1 cellular context compared by ENCODE assay signal in genomic region chr2:230347659-230348305, GRCh38.
TF ChIP-seq lines count a peak whose summit lies in the region.

No MANE protein-coding gene starts in this region.

TF ChIP-seq in WTC11, 78 proteins besides CTCF, POLR2A, EP300 and RAD21 (continued from another document):
- no peak for TF ChIP-seq ZBTB43 (CRISPR knock-in tag; IDR thresholded peaks at IDR 0.05)
- no peak for TF ChIP-seq HMGXB4 (CRISPR knock-in tag; IDR thresholded peaks at IDR 0.05)
- TF ChIP-seq, protein P1, sequence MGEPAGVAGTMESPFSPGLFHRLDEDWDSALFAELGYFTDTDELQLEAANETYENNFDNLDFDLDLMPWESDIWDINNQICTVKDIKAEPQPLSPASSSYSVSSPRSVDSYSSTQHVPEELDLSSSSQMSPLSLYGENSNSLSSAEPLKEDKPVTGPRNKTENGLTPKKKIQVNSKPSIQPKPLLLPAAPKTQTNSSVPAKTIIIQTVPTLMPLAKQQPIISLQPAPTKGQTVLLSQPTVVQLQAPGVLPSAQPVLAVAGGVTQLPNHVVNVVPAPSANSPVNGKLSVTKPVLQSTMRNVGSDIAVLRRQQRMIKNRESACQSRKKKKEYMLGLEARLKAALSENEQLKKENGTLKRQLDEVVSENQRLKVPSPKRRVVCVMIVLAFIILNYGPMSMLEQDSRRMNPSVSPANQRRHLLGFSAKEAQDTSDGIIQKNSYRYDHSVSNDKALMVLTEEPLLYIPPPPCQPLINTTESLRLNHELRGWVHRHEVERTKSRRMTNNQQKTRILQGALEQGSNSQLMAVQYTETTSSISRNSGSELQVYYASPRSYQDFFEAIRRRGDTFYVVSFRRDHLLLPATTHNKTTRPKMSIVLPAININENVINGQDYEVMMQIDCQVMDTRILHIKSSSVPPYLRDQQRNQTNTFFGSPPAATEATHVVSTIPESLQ (CRISPR knock-in tag; IDR thresholded peaks at IDR 0.05): no peak
- TF ChIP-seq SMAD4 (CRISPR knock-in tag; IDR thresholded peaks at IDR 0.05): no peak
- no peak for TF ChIP-seq TP53 (CRISPR knock-in tag; IDR thresholded peaks at IDR 0.05)
- no peak for TF ChIP-seq NR1H2 (CRISPR knock-in tag; IDR thresholded peaks at IDR 0.05)
